16 cellular contexts compared by ENCODE assay signal in genomic region chr14:50260072-50260471, GRCh38.
"Had no signal": no experiment of that assay in that cellular context is flagged by ENCODE, and none has a peak within 500 bp of the region (broad histone marks: within the 10 kb centered on the region; RNA-seq: fewer than 3 reads in every experiment).

No MANE protein-coding gene starts in this region.

- H3K27me3 Mint-ChIP-seq: dendritic cell treated with granulocyte-macrophage colony-stimulating factor and Interleukin-4, amounts not matched to agents 40 ng/mL and 50 ng/mL, for 4 days; effector memory CD8-positive, alpha-beta T cell; memory B cell; naive B cell had no signal

- ATAC-seq: lower lobe of right lung had no signal

- H3K9me3 ChIP-seq: esophagus muscularis mucosa, gastrocnemius medialis, left ventricle myocardium inferior, lower lobe of right lung, neutrophil, right atrium auricular region had no signal

- DNase-seq: gastrocnemius medialis; glutamatergic neuron; kidney; left cardiac atrium; left ventricle myocardium inferior; lower lobe of right lung; stimulated activated CD4-positive, alpha-beta T cell treated with anti-CD3 and anti-CD28 coated beads, Interleukin-12 subunit alpha, Interleukin-12 subunit beta, amount 100 ng/mL, for 4 hours had no signal

- H3K36me3 Mint-ChIP-seq: naive B cell had no signal

- H3K36me3 ChIP-seq: gastrocnemius medialis, left ventricle myocardium inferior, lower lobe of right lung, neutrophil, right atrium auricular region had no signal

- H3K27ac ChIP-seq: epithelial cell of prostate, esophagus muscularis mucosa, gastrocnemius medialis, left ventricle myocardium inferior, lower lobe of right lung, neutrophil, right atrium auricular region had no signal

- H3K4me3 ChIP-seq: esophagus muscularis mucosa, gastrocnemius medialis, left ventricle myocardium inferior, lower lobe of right lung, right atrium auricular region had no signal

- H3K4me1 ChIP-seq: esophagus muscularis mucosa, lower lobe of right lung, right atrium auricular region had no signal

- H3K27me3 ChIP-seq: esophagus muscularis mucosa, gastrocnemius medialis, neutrophil, right atrium auricular region had no signal

- H3K4me1 Mint-ChIP-seq: immature natural killer cell had no signal

- H3K9me3 Mint-ChIP-seq: dendritic cell treated with granulocyte-macrophage colony-stimulating factor and Interleukin-4, amounts not matched to agents 40 ng/mL and 50 ng/mL, for 4 days; effector memory CD8-positive, alpha-beta T cell; immature natural killer cell; memory B cell; naive B cell had no signal

- H3K4me3 Mint-ChIP-seq: dendritic cell treated with granulocyte-macrophage colony-stimulating factor and Interleukin-4, amounts not matched to agents 40 ng/mL and 50 ng/mL, for 4 days; effector memory CD8-positive, alpha-beta T cell; immature natural killer cell; memory B cell; naive B cell had no signal

- H3K27ac Mint-ChIP-seq: dendritic cell treated with granulocyte-macrophage colony-stimulating factor and Interleukin-4, amounts not matched to agents 40 ng/mL and 50 ng/mL, for 4 days; effector memory CD8-positive, alpha-beta T cell; immature natural killer cell; memory B cell had no signal
